27 cellular contexts compared by ENCODE assay signal in the genomic region with DNA sequence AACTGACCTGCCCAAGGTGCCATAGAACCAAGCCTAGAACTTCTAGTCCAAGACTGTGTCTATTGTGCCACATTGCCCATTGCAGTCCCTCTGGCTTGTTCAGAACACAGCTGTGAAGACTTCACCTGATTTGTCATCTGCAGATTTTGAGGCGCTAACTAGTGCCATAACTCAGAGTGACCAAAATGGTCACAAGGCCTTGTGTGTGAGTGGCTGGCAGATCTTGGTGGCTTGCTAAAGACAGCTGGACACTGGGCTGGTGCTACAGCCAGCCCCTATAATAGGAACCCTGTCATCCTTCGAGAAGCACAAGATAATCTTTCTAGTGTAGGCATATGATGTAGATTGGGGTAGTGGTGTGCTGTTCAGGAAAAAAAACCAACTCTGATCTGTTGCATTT.
"Had no signal": no experiment of that assay in that cellular context is flagged by ENCODE, and none has a peak within 500 bp of the region (broad histone marks: within the 10 kb centered on the region; RNA-seq: fewer than 3 reads in every experiment).

No MANE protein-coding gene starts in this region.

- FAIRE-seq: urothelium cell line had no signal

- H3K9me3 ChIP-seq: stomach, suprapubic skin, testis, thoracic aorta, thyroid gland, tibial artery, transverse colon, upper lobe of left lung, upper lobe of right lung, uterus, vagina had no signal

- H3K27me3 ChIP-seq: stomach, suprapubic skin, testis, thyroid gland, tibial nerve, transverse colon, upper lobe of left lung, upper lobe of right lung, uterus, vagina had no signal

- DNase-seq: stimulated activated CD4-positive, alpha-beta T cell treated with anti-CD3 and anti-CD28 coated beads, Interleukin-2, amount 100 ng/mL, for 48 hours; stimulated activated CD4-positive, alpha-beta T cell treated with anti-CD3 and anti-CD28 coated beads, Interleukin-4, amount 100 ng/mL, for 1 hour; stimulated activated CD4-positive, alpha-beta T cell treated with anti-CD3 and anti-CD28 coated beads, Interleukin-4, amount 100 ng/mL, for 24 hours; stimulated activated CD4-positive, alpha-beta T cell treated with anti-CD3 and anti-CD28 coated beads, Interleukin-4, amount 100 ng/mL, for 4 hours; stimulated activated CD8-positive, alpha-beta memory T cell treated with anti-CD3 and anti-CD28 coated beads, Interleukin-4, amount 100 ng/mL, for 48 hours; stimulated activated naive B cell treated with anti-CD40 and anti-IgM and Interleukin-4, amounts not matched to agents 10 μg/mL and 1 μg/mL and 100 μg/mL, for 72 hours; stimulated activated naive CD4-positive, alpha-beta T cell; stimulated activated naive CD4-positive, alpha-beta T cell treated with Interleukin-2 at 50 U/mL for 16 hours; stimulated activated naive CD8-positive, alpha-beta T cell treated with anti-CD3 and anti-CD28 coated beads, Interleukin-15, amount 100 ng/mL, for 72 hours; stimulated activated naive CD8-positive, alpha-beta T cell treated with anti-CD3 and anti-CD28 coated beads, Interleukin-15, Interleukin-2, amounts not matched to agents 100 U/mL and 50 U/mL, for 24 hours; stomach; substantia nigra; testis; thyroid gland; tibial artery; transverse colon; trophoblast cell; upper lobe of left lung; upper lobe of right lung; uterus had no signal

- H3K36me3 ChIP-seq: stomach, suprapubic skin, thoracic aorta, thyroid gland, tibial artery, tibial nerve, transverse colon, upper lobe of left lung, upper lobe of right lung, uterus, vagina had no signal

- ATAC-seq: stimulated activated effector memory CD8-positive, alpha-beta T cell treated with anti-CD3 and anti-CD28 coated beads, Interleukin-12 subunit alpha, Interleukin-12 subunit beta, amount 100 ng/mL, for 72 hours; stimulated activated memory B cell treated with anti-CD40 and anti-IgM and Interleukin-4, amounts not matched to agents 10 μg/mL and 1 μg/mL and 100 μg/mL, for 72 hours; stimulated activated naive B cell treated with anti-CD40 and anti-IgM and Interleukin-4, amounts not matched to agents 10 μg/mL and 1 μg/mL and 100 μg/mL, for 72 hours; stimulated activated naive CD8-positive, alpha-beta T cell treated with anti-CD3 and anti-CD28 coated beads, Interleukin-15, amount 100 ng/mL, for 72 hours; stimulated activated naive CD8-positive, alpha-beta T cell treated with anti-CD3 and anti-CD28 coated beads, Interleukin-15, Interleukin-2, amounts not matched to agents 100 U/mL and 50 U/mL, for 24 hours; upper lobe of right lung had no signal

- H3K4me1 ChIP-seq: stomach, suprapubic skin, testis, tibial artery, tibial nerve, upper lobe of left lung, upper lobe of right lung, uterus, vagina had no signal

- H3K27ac ChIP-seq: stomach, suprapubic skin, testis, thoracic aorta, thyroid gland, tibial artery, tibial nerve, transverse colon, upper lobe of left lung, upper lobe of right lung, uterus, vagina had no signal

- H3K4me3 ChIP-seq: stomach, suprapubic skin, testis, thoracic aorta, thyroid gland, tibial artery, tibial nerve, transverse colon, upper lobe of left lung, upper lobe of right lung, uterus, vagina had no signal
